ENCODE assay signal across 3 cellular contexts in genomic region chr7:101465131-101465530, GRCh38.
TF ChIP-seq lines count a peak whose summit lies in the region.

No MANE protein-coding gene starts in this region.

TF ChIP-seq in GM23338, 12 proteins besides CTCF, POLR2A, EP300 and RAD21 (continues in another document):
- TF ChIP-seq ZNF331 (CRISPR knock-in tag; IDR thresholded peaks at IDR 0.05; ENCODE audit: low read depth) = no peak
- TF ChIP-seq ZNF114 (CRISPR knock-in tag; IDR thresholded peaks at IDR 0.05) = no peak
- TF ChIP-seq JUNB (IDR thresholded peaks at IDR 0.05; ENCODE audit: unreplicated experiment) = no peak
- TF ChIP-seq EZH2phosphoT487 (IDR thresholded peaks at IDR 0.05; ENCODE audit: unreplicated experiment) = no peak
- no peak for TF ChIP-seq REST (IDR thresholded peaks at IDR 0.05; ENCODE audit: unreplicated experiment)
- TF ChIP-seq STAT1 (IDR thresholded peaks at IDR 0.05; ENCODE audit: unreplicated experiment) = no peak
- no peak for TF ChIP-seq EZH2 (IDR thresholded peaks at IDR 0.05; ENCODE audit: low read depth, unreplicated experiment)

TF ChIP-seq in GM12878, 131 proteins besides CTCF, POLR2A, EP300 and RAD21:
- no peak for TF ChIP-seq FOXK2 (IDR thresholded peaks at IDR 0.05)
TF ChIP-seq in GM12878: peak in this region for 0.

TF ChIP-seq in HepG2, 621 proteins besides CTCF, POLR2A, EP300 and RAD21:
- TF ChIP-seq SSRP1 (CRISPR knock-in tag; IDR thresholded peaks at IDR 0.05) (no peak), ZNF337 (CRISPR knock-in tag; IDR thresholded peaks at IDR 0.05; ENCODE audit: borderline replicate concordance, low read depth) (no peak), CBX2 (IDR thresholded peaks at IDR 0.05; ENCODE audit: low read depth, low read length) (no peak), CBX2 (CRISPR knock-in tag; IDR thresholded peaks at IDR 0.05; ENCODE audit: low read depth) (no peak), ZNF546 (CRISPR knock-in tag; conservative IDR thresholded peaks at IDR 0.05) (no peak), ZFP37 (CRISPR knock-in tag; IDR thresholded peaks at IDR 0.05; ENCODE audit: borderline replicate concordance) (no peak), ZNF503 (CRISPR knock-in tag; IDR thresholded peaks at IDR 0.05) (no peak), KLF15 (CRISPR knock-in tag; IDR thresholded peaks at IDR 0.05; ENCODE audit: borderline replicate concordance) (no peak), RBFOX2 (IDR thresholded peaks at IDR 0.05; ENCODE audit: low read depth, low read length) (no peak), CC2D1A (CRISPR knock-in tag; IDR thresholded peaks at IDR 0.05) (no peak), ZNF260 (CRISPR knock-in tag; IDR thresholded peaks at IDR 0.05; ENCODE audit: borderline replicate concordance, low read depth) (no peak), ZNF317 (CRISPR knock-in tag; IDR thresholded peaks at IDR 0.05) (no peak)
- TF ChIP-seq, protein P1, sequence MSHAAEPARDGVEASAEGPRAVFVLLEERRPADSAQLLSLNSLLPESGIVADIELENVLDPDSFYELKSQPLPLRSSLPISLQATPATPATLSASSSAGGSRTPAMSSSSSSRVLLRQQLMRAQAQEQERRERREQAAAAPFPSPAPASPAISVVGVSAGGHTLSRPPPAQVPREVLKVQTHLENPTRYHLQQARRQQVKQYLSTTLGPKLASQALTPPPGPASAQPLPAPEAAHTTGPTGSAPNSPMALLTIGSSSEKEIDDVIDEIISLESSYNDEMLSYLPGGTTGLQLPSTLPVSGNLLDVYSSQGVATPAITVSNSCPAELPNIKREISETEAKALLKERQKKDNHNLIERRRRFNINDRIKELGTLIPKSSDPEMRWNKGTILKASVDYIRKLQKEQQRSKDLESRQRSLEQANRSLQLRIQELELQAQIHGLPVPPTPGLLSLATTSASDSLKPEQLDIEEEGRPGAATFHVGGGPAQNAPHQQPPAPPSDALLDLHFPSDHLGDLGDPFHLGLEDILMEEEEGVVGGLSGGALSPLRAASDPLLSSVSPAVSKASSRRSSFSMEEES (CRISPR knock-in tag; IDR thresholded peaks at IDR 0.05) = no peak
- TF ChIP-seq, protein P2, sequence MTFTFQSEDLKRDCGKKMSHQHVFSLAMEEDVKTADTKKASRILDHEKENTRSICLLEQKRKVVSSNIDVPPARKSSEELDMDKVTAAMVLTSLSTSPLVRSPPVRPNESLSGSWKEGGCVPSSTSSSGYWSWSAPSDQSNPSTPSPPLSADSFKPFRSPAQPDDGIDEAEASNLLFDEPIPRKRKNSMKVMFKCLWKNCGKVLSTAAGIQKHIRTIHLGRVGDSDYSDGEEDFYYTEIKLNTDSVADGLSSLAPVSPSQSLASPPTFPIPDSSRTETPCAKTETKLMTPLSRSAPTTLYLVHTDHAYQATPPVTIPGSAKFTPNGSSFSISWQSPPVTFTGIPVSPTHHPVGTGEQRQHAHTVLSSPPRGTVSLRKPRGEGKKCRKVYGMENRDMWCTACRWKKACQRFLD (CRISPR knock-in tag; IDR thresholded peaks at IDR 0.05; ENCODE audit: borderline replicate concordance) = no peak
